18 cellular contexts compared by ENCODE assay signal in genomic region chr4:39341075-39341725, GRCh38. TPM values are rescaled to one million over a fixed set of nuclear protein-coding genes. Genes with fewer than 3 reads are reported as not detected.
DNase-seq lines count a peak whose midpoint lies in the region; FAIRE-seq and TF ChIP-seq lines count a peak whose summit lies in the region.
"Had no signal": no experiment of that assay in that cellular context is flagged by ENCODE, and none has a peak within 500 bp of the region (broad histone marks: within the 10 kb centered on the region; RNA-seq: fewer than 3 reads in every experiment).

No MANE protein-coding gene starts in this region.

- intact Hi-C loops in activated naive CD4-positive, alpha-beta T cell treated with anti-CD3 and anti-CD28 coated beads for 36 hours (cut with micrococcal nuclease): no loop called here
- intact Hi-C loops in thyroid gland (cut with DNase I): no loop called here

- peak overlapping the region; percentile 15 for H3K27ac Mint-ChIP-seq in activated naive CD4-positive, alpha-beta T cell treated with anti-CD3 and anti-CD28 coated beads, Interleukin-2, amount 50 U/mL, for 24 hours
- H3K27ac Mint-ChIP-seq in activated naive CD4-positive, alpha-beta T cell treated with anti-CD3 and anti-CD28 coated beads for 36 hours: no peak overlapping the region
- H3K27ac Mint-ChIP-seq: GM23338 had no signal

- TF ChIP-seq CTCF in thyroid gland (IDR thresholded peaks at IDR 0.05): no peak

- no peaks in the 10 kb centered on the region for H3K36me3 ChIP-seq in thyroid gland

- H3K4me1 ChIP-seq in thyroid gland: peaks cover 5 to 11% of the 10 kb centered on the region in 2 donors
- H3K4me1 ChIP-seq: foreskin keratinocyte, Peyer's patch had no signal

- H3K4me3 ChIP-seq in thyroid gland (replicated peaks in 1 of 3): no peak overlapping the region
- H3K4me3 ChIP-seq: GM23338, Peyer's patch, skin epidermis had no signal

- WGBS in thyroid gland, 2 donors: 67 to 70% methylated on average over 8 of the region's 8 CpGs

- peaks cover 32% of the 10 kb centered on the region for H3K36me3 Mint-ChIP-seq in activated naive CD4-positive, alpha-beta T cell treated with anti-CD3 and anti-CD28 coated beads, Interleukin-2, amount 50 U/mL, for 24 hours
- H3K36me3 Mint-ChIP-seq in activated naive CD4-positive, alpha-beta T cell treated with anti-CD3 and anti-CD28 coated beads for 36 hours (ENCODE audit: low read depth): peaks cover 34% of the 10 kb centered on the region

- H3K27me3 ChIP-seq in thyroid gland: no peaks in the 10 kb centered on the region
- H3K27me3 ChIP-seq: foreskin keratinocyte, Peyer's patch had no signal

- no peaks in the 10 kb centered on the region for H3K9me3 Mint-ChIP-seq in activated naive CD4-positive, alpha-beta T cell treated with anti-CD3 and anti-CD28 coated beads, Interleukin-2, amount 50 U/mL, for 24 hours
- no peaks in the 10 kb centered on the region for H3K9me3 Mint-ChIP-seq in activated naive CD4-positive, alpha-beta T cell treated with anti-CD3 and anti-CD28 coated beads for 36 hours
- H3K9me3 Mint-ChIP-seq: GM23338; stimulated activated naive B cell treated with anti-CD40 and anti-IgM and Interleukin-4, amounts not matched to agents 10 μg/mL and 1 μg/mL and 100 μg/mL, for 72 hours had no signal

- H3K4me3 Mint-ChIP-seq in activated naive CD4-positive, alpha-beta T cell treated with anti-CD3 and anti-CD28 coated beads, Interleukin-2, amount 50 U/mL, for 24 hours: no peak overlapping the region
- no peak overlapping the region for H3K4me3 Mint-ChIP-seq in activated naive CD4-positive, alpha-beta T cell treated with anti-CD3 and anti-CD28 coated beads for 36 hours
- H3K4me3 Mint-ChIP-seq: GM23338; stimulated activated naive B cell treated with anti-CD40 and anti-IgM and Interleukin-4, amounts not matched to agents 10 μg/mL and 1 μg/mL and 100 μg/mL, for 72 hours had no signal

- CTCF ChIA-PET in activated naive CD4-positive, alpha-beta T cell treated with anti-CD3 and anti-CD28 coated beads for 36 hours (lab: Charles Lee): interaction anchor here (1.3 kb wide), 1 partner anchor 128 kb away, joined by 4 read pairs; no protein-coding TSS in a partner anchor

- peak overlapping the region; percentile 3 to 64 (median 5) for H3K27ac ChIP-seq in thyroid gland
- H3K27ac ChIP-seq: foreskin keratinocyte, Peyer's patch, skin epidermis, VCaP had no signal

- no peaks in the 10 kb centered on the region for H3K27me3 Mint-ChIP-seq in activated naive CD4-positive, alpha-beta T cell treated with anti-CD3 and anti-CD28 coated beads, Interleukin-2, amount 50 U/mL, for 24 hours
- no peaks in the 10 kb centered on the region for H3K27me3 Mint-ChIP-seq in activated naive CD4-positive, alpha-beta T cell treated with anti-CD3 and anti-CD28 coated beads for 36 hours (ENCODE audit: low read depth)
- H3K27me3 Mint-ChIP-seq: stimulated activated naive B cell treated with anti-CD40 and anti-IgM and Interleukin-4, amounts not matched to agents 10 μg/mL and 1 μg/mL and 100 μg/mL, for 72 hours had no signal

- DNase-seq in activated naive CD4-positive, alpha-beta T cell treated with anti-CD3 and anti-CD28 coated beads for 36 hours: no peak
- DNase-seq in NCI-H510A treated with DMSO at 0.1 percent for 48 hours (lab: John Stamatoyannopoulos, UW) (peak; percentile 61), thyroid gland (peak in 1 of 2 donors; percentile 11), glomerular visceral epithelial cell (ENCODE audit: extremely low spot score) (no peak), 8988T (no peak), activated gamma-delta T cell treated with Interleukin-2 at 50 U/mL for 16 hours (no peak)
- DNase-seq: cerebellar nuclear complex; foreskin keratinocyte; MM.1S; NCI-H226; Peyer's patch; stimulated activated naive B cell treated with anti-CD40 and anti-IgM and Interleukin-4, amounts not matched to agents 10 μg/mL and 1 μg/mL and 100 μg/mL, for 72 hours; SW 1271 had no signal

- peaks cover 73% of the 10 kb centered on the region for H3K4me1 Mint-ChIP-seq in activated naive CD4-positive, alpha-beta T cell treated with anti-CD3 and anti-CD28 coated beads, Interleukin-2, amount 50 U/mL, for 24 hours
- peaks cover 37% of the 10 kb centered on the region for H3K4me1 Mint-ChIP-seq in activated naive CD4-positive, alpha-beta T cell treated with anti-CD3 and anti-CD28 coated beads for 36 hours (ENCODE audit: low read depth)
- H3K4me1 Mint-ChIP-seq: GM23338 had no signal

- TF ChIP-seq POLR2A in thyroid gland (IDR thresholded peaks at IDR 0.05): no peak

- FAIRE-seq in islet of Langerhans (lab: Jason Lieb, UNC): peak; percentile 49

- H3K9me3 ChIP-seq in thyroid gland: no peaks in the 10 kb centered on the region
- H3K9me3 ChIP-seq: Peyer's patch had no signal

RNA-seq across cellular contexts. Expression of gene RFC1, which starts 25.0 kb away (rescaled TPM):
- total RNA-seq in activated naive CD4-positive, alpha-beta T cell treated with anti-CD3 and anti-CD28 coated beads for 36 hours: 100 to 1,000 TPM; 109 to 123 TPM
- total RNA-seq in thyroid gland: 10 to 100 TPM; 38.0 to 65.2 (median 46.0) TPM
